ENCODE assay signal across 8 cellular contexts in the genomic region with DNA sequence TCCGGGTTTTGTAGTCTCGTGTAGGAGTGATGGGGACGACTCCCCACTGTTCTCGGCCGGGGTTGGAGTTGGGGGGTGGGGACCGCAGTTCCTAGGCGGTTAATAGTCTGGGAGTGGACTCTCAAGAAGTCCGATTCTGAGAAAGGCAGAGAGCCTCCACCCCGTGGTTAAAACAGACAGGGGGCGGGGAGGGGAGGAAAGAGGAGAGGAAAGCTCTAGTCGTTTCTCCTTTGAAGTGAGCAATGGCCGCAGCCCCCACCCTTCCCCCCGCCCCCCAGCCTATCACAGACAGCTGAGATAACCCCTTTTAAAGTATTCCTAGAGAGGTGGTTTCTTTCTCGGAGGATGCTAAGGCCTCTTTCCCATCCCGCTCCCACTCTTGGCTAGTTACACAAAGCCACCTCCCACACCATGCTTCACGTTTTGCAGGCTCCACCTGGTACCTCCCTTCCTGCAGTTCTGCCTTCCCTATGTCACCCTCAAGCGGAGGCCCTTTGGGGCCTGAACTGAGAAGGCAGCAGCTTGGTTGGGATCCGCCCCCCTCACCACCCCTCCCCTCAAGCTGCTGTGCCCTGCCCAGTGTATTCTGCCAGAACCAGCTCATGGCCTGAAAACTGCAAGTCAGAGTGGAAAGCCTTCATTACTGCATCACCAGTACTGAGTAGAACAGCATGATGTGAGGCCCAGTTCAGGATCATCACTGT. TPM values are rescaled to one million over a fixed set of nuclear protein-coding genes. Genes with fewer than 3 reads are reported as not detected.
DNase-seq lines count a peak whose midpoint lies in the region; ATAC-seq and TF ChIP-seq lines count a peak whose summit lies in the region.

No MANE protein-coding gene starts in this region.

- 0 to 1% methylated on average over 8 to 11 of the region's 18 CpGs for WGBS in esophagus squamous epithelium, 2 donors
- 2% methylated on average over 18 of the region's 18 CpGs; no CpG with 5 or more reads in 1 of the 2 donors for WGBS in transverse colon (ENCODE audit: low coverage in 1 of 2), 2 donors

- H2AFZ ChIP-seq in neural cell (ENCODE audit: low read depth, low read length): peak overlapping the region; percentile 46

- H3K4me3 ChIP-seq in GM06990 (replicated peaks; ENCODE audit: low read depth, low read length): peak overlapping the region; percentile 80
- H3K4me3 ChIP-seq in esophagus squamous epithelium: peak overlapping the region; percentile 58 to 86 (median 71)
- peak overlapping the region; percentile 75 for H3K4me3 ChIP-seq in neural cell (ENCODE audit: low read length)
- peak overlapping the region; percentile 38 to 82 (median 52) for H3K4me3 ChIP-seq in transverse colon

- no peaks in the 10 kb centered on the region for H3K27me3 ChIP-seq in GM06990 (replicated peaks; ENCODE audit: control insufficient read depth, insufficient read depth, low read length)
- no peaks in the 10 kb centered on the region for H3K27me3 ChIP-seq in esophagus squamous epithelium
- H3K27me3 ChIP-seq in neural cell (ENCODE audit: insufficient read depth, low read depth, low read length): no peaks in the 10 kb centered on the region
- H3K27me3 ChIP-seq in transverse colon: no peaks in the 10 kb centered on the region

- no peak for TF ChIP-seq RAD21 in neural cell (conservative IDR thresholded peaks at IDR 0.05)

- CTCF ChIA-PET in HEK293T (lab: Yijun Ruan, JAX): interaction anchor here (0.7 to 3.9 kb wide), 7 partner anchors 16 to 239 kb away, joined by 3 to 28 read pairs (median 4); a partner anchor contains a TSS

- peak overlapping the region; percentile 92 to 99 (median 97) for H3K27ac ChIP-seq in esophagus squamous epithelium
- H3K27ac ChIP-seq in neural cell (ENCODE audit: low read length): peak overlapping the region; percentile 98
- H3K27ac ChIP-seq in transverse colon: peak overlapping the region; percentile 75 to 98 (median 97)

- POLR2A ChIA-PET in HEK293T (lab: Yijun Ruan, JAX): interaction anchor here (0.5 to 5.5 kb wide), 19 partner anchors 9 to 239 kb away, joined by 3 to 214 read pairs (median 9); a partner anchor contains a TSS

- H3K4me1 ChIP-seq in esophagus squamous epithelium: peaks cover 11 to 29% (median 24%) of the 10 kb centered on the region in 3 donors
- H3K4me1 ChIP-seq in transverse colon: peaks cover 10 to 27% (median 17%) of the 10 kb centered on the region in 4 donors

- intact Hi-C loops in esophagus squamous epithelium (cut with DNase I): no loop called here
- intact Hi-C loops in transverse colon (cut with DNase I; ENCODE audit: low total_unique reads): no loop called here

- peak overlapping the region; percentile 98 for H3K4me2 ChIP-seq in neural cell (ENCODE audit: low read length)

- H3K9me3 ChIP-seq in esophagus squamous epithelium (no peaks in the 10 kb centered on the region), neural cell (ENCODE audit: low read length) (no peaks in the 10 kb centered on the region), transverse colon (no peaks in the 10 kb centered on the region)

- peaks cover 23% of the 10 kb centered on the region for H3K36me3 ChIP-seq in GM06990 (ENCODE audit: control insufficient read depth, insufficient read depth, low read length)
- H3K36me3 ChIP-seq in esophagus squamous epithelium: peaks cover 19 to 45% (median 24%) of the 10 kb centered on the region in 3 donors
- peaks cover 2% of the 10 kb centered on the region for H3K36me3 ChIP-seq in neural cell (ENCODE audit: insufficient read depth, low read length)
- H3K36me3 ChIP-seq in transverse colon: peaks cover 0 to 14% (median 5%) of the 10 kb centered on the region in 4 donors

- no peaks in the 10 kb centered on the region for H3K9me2 ChIP-seq in neural cell (ENCODE audit: insufficient read depth, low read length)

- H3F3A ChIP-seq in neural cell (ENCODE audit: insufficient read depth, low read length, poor library complexity, severe bottlenecking): peaks cover 5% of the 10 kb centered on the region

- ATAC-seq in HG03354 (IDR thresholded peaks at IDR 0.05; ENCODE audit: poor library complexity, severe bottlenecking, unreplicated experiment): no peak

- in situ Hi-C loops in transverse colon (cut with MboI; ENCODE audit: low pct_ligation_motif_present in 1 of 4, low pct_unique_long_range_greater_than_20kb in 1 of 4, low sequenced_read_pairs in 3 of 4): no loop called here

- H3K9ac ChIP-seq in neural cell (ENCODE audit: low read length): peak overlapping the region; percentile 87

- TF ChIP-seq EP300 in neural cell (conservative IDR thresholded peaks at IDR 0.05; ENCODE audit: poor library complexity, severe bottlenecking) (no peak), transverse colon (IDR thresholded peaks at IDR 0.05; ENCODE audit: low read depth) (no peak)

- TF ChIP-seq POLR2A in esophagus squamous epithelium (IDR thresholded peaks at IDR 0.05) (peak in 1 of 4 donors; percentile 39), transverse colon (IDR thresholded peaks at IDR 0.05) (no peak)

- peaks cover 30% of the 10 kb centered on the region for H3K79me2 ChIP-seq in neural cell (replicated peaks; ENCODE audit: insufficient read depth, low read length)

- peak; percentile 51 for DNase-seq in GM06990 (ENCODE audit: extremely low read depth, insufficient read length)
- peak; percentile 66 for DNase-seq in NCI-H446 treated with DMSO at 0.1 percent for 48 hours (lab: John Stamatoyannopoulos, UW)
- DNase-seq in activated T-cell treated with anti-CD3 and anti-CD28 coated beads, Interleukin-2, amount 50 U/mL, for 1 hour: peak; percentile 60
- no peak for DNase-seq in esophagus squamous epithelium (lab: John Stamatoyannopoulos, UW)
- DNase-seq in transverse colon: peak; percentile 50
- no peak for DNase-seq in HEK293T (ENCODE audit: extremely low spot score)

- no peak for TF ChIP-seq CTCF in GM06990 (IDR thresholded peaks at IDR 0.05; ENCODE audit: insufficient read depth, low read length, poor library complexity, severe bottlenecking)
- TF ChIP-seq CTCF in esophagus squamous epithelium (IDR thresholded peaks at IDR 0.05): no peak
- no peak for TF ChIP-seq CTCF in neural cell (IDR thresholded peaks at IDR 0.05; ENCODE audit: poor library complexity, severe bottlenecking)
- TF ChIP-seq CTCF in transverse colon (IDR thresholded peaks at IDR 0.05): no peak

- no peaks in the 10 kb centered on the region for H4K20me1 ChIP-seq in neural cell (ENCODE audit: insufficient read depth)

TF ChIP-seq in HEK293T, 16 proteins besides CTCF, POLR2A, EP300 and RAD21:
- TF ChIP-seq FOXA1 (IDR thresholded peaks at IDR 0.05): no peak
- no peak for TF ChIP-seq BHLHE40 (IDR thresholded peaks at IDR 0.05; ENCODE audit: borderline replicate concordance)
- TF ChIP-seq NFRKB (IDR thresholded peaks at IDR 0.05): no peak
- TF ChIP-seq TARDBP (IDR thresholded peaks at IDR 0.05): no peak
- no peak for TF ChIP-seq ARNT (IDR thresholded peaks at IDR 0.05)
- TF ChIP-seq FOXM1 (IDR thresholded peaks at IDR 0.05; ENCODE audit: borderline replicate concordance): no peak
- TF ChIP-seq ZNF384 (IDR thresholded peaks at IDR 0.05): no peak
- no peak for TF ChIP-seq LEF1 (IDR thresholded peaks at IDR 0.05; ENCODE audit: borderline replicate concordance)
- no peak for TF ChIP-seq L3MBTL2 (conservative IDR thresholded peaks at IDR 0.05)
- TF ChIP-seq ELF4 (IDR thresholded peaks at IDR 0.05): no peak
- TF ChIP-seq, protein P1, sequence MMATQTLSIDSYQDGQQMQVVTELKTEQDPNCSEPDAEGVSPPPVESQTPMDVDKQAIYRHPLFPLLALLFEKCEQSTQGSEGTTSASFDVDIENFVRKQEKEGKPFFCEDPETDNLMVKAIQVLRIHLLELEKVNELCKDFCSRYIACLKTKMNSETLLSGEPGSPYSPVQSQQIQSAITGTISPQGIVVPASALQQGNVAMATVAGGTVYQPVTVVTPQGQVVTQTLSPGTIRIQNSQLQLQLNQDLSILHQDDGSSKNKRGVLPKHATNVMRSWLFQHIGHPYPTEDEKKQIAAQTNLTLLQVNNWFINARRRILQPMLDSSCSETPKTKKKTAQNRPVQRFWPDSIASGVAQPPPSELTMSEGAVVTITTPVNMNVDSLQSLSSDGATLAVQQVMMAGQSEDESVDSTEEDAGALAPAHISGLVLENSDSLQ (IDR thresholded peaks at IDR 0.05): no peak
TF ChIP-seq in HEK293T: peak in this region for 0.

RNA-seq across cellular contexts. Expression of a gene that starts 0.9 kb away (rescaled TPM):
- 10 to 100 TPM; 50.6 to 60.0 (median 54.0) TPM for total RNA-seq in esophagus squamous epithelium
- polyA plus RNA-seq in neural cell: 120 and 130 TPM in 2 replicates
- 104 and 125 TPM in 2 replicates for polyA minus RNA-seq in neural cell
- total RNA-seq in transverse colon: 100 to 1,000 TPM in 1 of 4 donors, 10 to 100 TPM in 3; 30.5 to 171 (median 35.4) TPM

RNA-seq across cellular contexts. Expression of a gene that starts 1.7 kb away (rescaled TPM):
- total RNA-seq in esophagus squamous epithelium: 10 to 100 TPM in 3 of 4 donors, 1 to 10 TPM in 1; 5.9 to 20.0 (median 12.8) TPM
- 4.1 and 7.3 TPM in 2 replicates for polyA plus RNA-seq in neural cell
- 4.9 and 5.8 TPM in 2 replicates for polyA minus RNA-seq in neural cell
- 1 to 10 TPM in 3 of 4 donors, not detected in 1; 3.0 to 8.8 (median 3.3) TPM for total RNA-seq in transverse colon

RNA-seq across cellular contexts. Expression of a gene that starts 12.1 kb away (rescaled TPM):
- total RNA-seq in esophagus squamous epithelium (under 1 TPM in 1 of 4 donors, not detected in 3; 0.76 TPM), transverse colon (under 1 TPM in 2 of 4 donors, not detected in 2; 0.14 to 0.32 TPM)
- 18.8 and 19.0 TPM in 2 replicates for polyA plus RNA-seq in neural cell
- polyA minus RNA-seq in neural cell: 4.4 and 4.5 TPM in 2 replicates

RNA-seq across cellular contexts. Expression of a gene that starts 14.5 kb away (rescaled TPM):
- total RNA-seq in esophagus squamous epithelium (100 to 1,000 TPM; 547 to 938 (median 723) TPM), transverse colon (100 to 1,000 TPM; 360 to 671 (median 400) TPM)
- 288 and 292 TPM in 2 replicates for polyA plus RNA-seq in neural cell
- polyA minus RNA-seq in neural cell: 150 and 158 TPM in 2 replicates

RNA-seq across cellular contexts. Expression of a gene that starts 20.3 kb away (rescaled TPM):
- total RNA-seq in esophagus squamous epithelium (10 to 100 TPM in 1 of 4 donors, 1 to 10 TPM in 3; 4.3 to 15.8 (median 7.9) TPM), transverse colon (10 to 100 TPM in 2 of 4 donors, 1 to 10 TPM in 2; 4.5 to 21.0 (median 8.2) TPM)
- 12.8 and 14.2 TPM in 2 replicates for polyA plus RNA-seq in neural cell
- 5.8 and 6.0 TPM in 2 replicates for polyA minus RNA-seq in neural cell

Comparison
In these comparisons a context has a peak if more than half of its experiments do, and no peak if none do; other contexts are left out.
1. DNase-seq: peak in GM06990 (single experiment), NCI-H446 treated with DMSO at 0.1 percent for 48 hours (single experiment), activated T-cell treated with anti-CD3 and anti-CD28 coated beads, Interleukin-2, amount 50 U/mL, for 1 hour (single experiment) and transverse colon (single experiment); none in esophagus squamous epithelium (single experiment) and HEK293T (single experiment).
2. Peak in every context shown above with its lines, with median percentiles within 50 percentile points of each other: H3K4me3 ChIP-seq and H3K27ac ChIP-seq.